8 cellular contexts compared by ENCODE assay signal in genomic region chr6:133916650-133917151, GRCh38. TPM values are rescaled to one million over a fixed set of nuclear protein-coding genes. Genes with fewer than 3 reads are reported as not detected.
DNase-seq lines count a peak whose midpoint lies in the region; ATAC-seq and TF ChIP-seq lines count a peak whose summit lies in the region.

No MANE protein-coding gene starts in this region.

- no peaks in the 10 kb centered on the region for H3K4me1 ChIP-seq in DND-41 (ENCODE audit: insufficient read depth, low read length)
- peaks cover 9% of the 10 kb centered on the region; the same call in 1 of the 2 replicates for H3K4me1 ChIP-seq in GM23248 (ENCODE audit: insufficient read depth)
- H3K4me1 ChIP-seq in suprapubic skin = no peaks in the 10 kb centered on the region

- H3K4me3 ChIP-seq in DND-41 (ENCODE audit: low read depth in 1 of 2, low read length in 2 of 2) (no peak overlapping the region), GM23248 (no peak overlapping the region), fibroblast of villous mesenchyme (ENCODE audit: low read depth, low read length) (no peak overlapping the region), suprapubic skin (no peak overlapping the region)

- TF ChIP-seq EP300 in suprapubic skin (IDR thresholded peaks at IDR 0.05) = no peak

- 17 to 22% methylated on average over 8 of the region's 8 CpGs for WGBS in GM23248 (ENCODE audit: low coverage in 1 of 2, low lambda C conversion rate in 2 of 2, missing lambda C conversion rate in 2 of 2), 2 experiments
- WGBS in suprapubic skin = 15% methylated on average over 8 of the region's 8 CpGs

- H3K4me2 ChIP-seq in DND-41 (ENCODE audit: insufficient read depth, low read length) (no peak overlapping the region), GM23248 (ENCODE audit: unreplicated experiment) (peak overlapping the region; percentile 43)

- H4K20me1 ChIP-seq in DND-41 (ENCODE audit: insufficient read depth, low read length) (no peaks in the 10 kb centered on the region), GM23248 (ENCODE audit: insufficient read depth) (no peaks in the 10 kb centered on the region)

- TF ChIP-seq CTCF in DND-41 (IDR thresholded peaks at IDR 0.05; ENCODE audit: borderline replicate concordance, extremely low read depth, low read length, poor library complexity, severe bottlenecking) (peak; percentile 91), LNCAP (IDR thresholded peaks at IDR 0.05) (peak; percentile 94), fibroblast of villous mesenchyme (IDR thresholded peaks at IDR 0.05; ENCODE audit: insufficient read depth, low read depth, low read length) (peak; percentile 92), suprapubic skin (IDR thresholded peaks at IDR 0.05) (peak; percentile 80 to 83)

- H3K79me2 ChIP-seq in DND-41 (ENCODE audit: insufficient read depth, low read length) = no peaks in the 10 kb centered on the region
- H3K79me2 ChIP-seq in GM23248 (ENCODE audit: insufficient read depth) = no peaks in the 10 kb centered on the region

- peaks cover 6% of the 10 kb centered on the region for H3K27me3 ChIP-seq in DND-41 (ENCODE audit: insufficient read depth, low read length, poor library complexity)
- no peaks in the 10 kb centered on the region for H3K27me3 ChIP-seq in GM23248 (replicated peaks; ENCODE audit: insufficient read depth)
- H3K27me3 ChIP-seq in suprapubic skin = no peaks in the 10 kb centered on the region

- H3K27ac ChIP-seq in DND-41 (ENCODE audit: low read length) (no peak overlapping the region), GM23248 (no peak overlapping the region), suprapubic skin (no peak overlapping the region)

- H3K9ac ChIP-seq in DND-41 (ENCODE audit: low read depth, low read length) (no peak overlapping the region), GM23248 (no peak overlapping the region)

- H3K9me2 ChIP-seq in GM23248 (ENCODE audit: insufficient read depth) = no peaks in the 10 kb centered on the region

- H3K36me3 ChIP-seq in DND-41 (ENCODE audit: insufficient read depth, low read length) = no peaks in the 10 kb centered on the region
- H3K36me3 ChIP-seq in GM23248 (ENCODE audit: low read depth) = no peaks in the 10 kb centered on the region
- no peaks in the 10 kb centered on the region for H3K36me3 ChIP-seq in suprapubic skin

- no peaks in the 10 kb centered on the region for H3F3A ChIP-seq in GM23248 (ENCODE audit: insufficient read depth)

- H2AFZ ChIP-seq in DND-41 (ENCODE audit: low read depth, low read length) = no peak overlapping the region
- peak overlapping the region; percentile 79 for H2AFZ ChIP-seq in GM23248

- H3K9me3 ChIP-seq in DND-41 (ENCODE audit: insufficient read depth, low read length, severe bottlenecking) (no peaks in the 10 kb centered on the region), GM23248 (ENCODE audit: low read depth) (peaks cover 7% of the 10 kb centered on the region), suprapubic skin (no peaks in the 10 kb centered on the region)

- TF ChIP-seq POLR2A in suprapubic skin (IDR thresholded peaks at IDR 0.05) = no peak

- peak; percentile 63 for DNase-seq in DND-41
- peak; percentile 85 for DNase-seq in GM23248
- DNase-seq in RPMI7951 (ENCODE audit: low read depth) = peak; percentile 76
- peak; percentile 41 for DNase-seq in activated T-helper 1 cell treated with Interleukin-2 at 50 U/mL for 16 hours (ENCODE audit: low read depth)
- peak; percentile 89 for DNase-seq in fibroblast of villous mesenchyme (ENCODE audit: low read depth)
- peak; percentile 63 for DNase-seq in non-pigmented ciliary epithelial cell (ENCODE audit: low read depth)
- DNase-seq in suprapubic skin (ENCODE audit: low spot score in 2 of 2) = peak; percentile 89 to 93

- peak; percentile 67 for ATAC-seq in DND-41 (ENCODE audit: insufficient read depth, low read depth)

- in situ Hi-C loops in GM23248 (cut with MboI) = loop anchor here (25.0 kb wide), 3 partner anchors 729 to 1104 kb away; partner anchors contain the start of gene RPS12

RNA-seq across cellular contexts. Expression of gene TCF21, which starts 27.8 kb away (rescaled TPM):
- 2.4 and 4.1 TPM in 2 replicates for total RNA-seq in GM23248 (2014; rRNA removed; shearing (Covaris generic))
- 3.8 and 4.0 TPM in 2 replicates for polyA plus RNA-seq in GM23248 (2016; fragmentation: Nextera tagmentation; extraction: Ambion mirVana)
- total RNA-seq in RPMI7951 (2014; rRNA removed; shearing (Covaris generic)) = not detected in 2 replicates
- under 0.01 and 1.3 TPM in 2 replicates for total RNA-seq in fibroblast of villous mesenchyme
- total RNA-seq in suprapubic skin = not detected

RNA-seq across cellular contexts. Expression of gene TBPL1, which starts 36.3 kb away (rescaled TPM):
- 40.5 and 42.7 TPM in 2 replicates for total RNA-seq in GM23248 (2014; rRNA removed; shearing (Covaris generic))
- polyA plus RNA-seq in GM23248 (2016; fragmentation: Nextera tagmentation; extraction: Ambion mirVana) = 46.0 and 53.5 TPM in 2 replicates
- total RNA-seq in RPMI7951 (2014; rRNA removed; shearing (Covaris generic)) = 39.5 and 54.7 TPM in 2 replicates
- 6.4 and 18.6 TPM in 2 replicates for total RNA-seq in fibroblast of villous mesenchyme
- 10 to 100 TPM; 10.2 to 15.3 (median 13.7) TPM for total RNA-seq in suprapubic skin

Comparison
In these comparisons a context has a peak if more than half of its experiments do, and no peak if none do; other contexts are left out.
1. DNase-seq: peak in every context shown above with its lines; median percentile 91 in suprapubic skin; 89 in fibroblast of villous mesenchyme; 85 in GM23248; 76 in RPMI7951; 63 in DND-41; 63 in non-pigmented ciliary epithelial cell; 41 in activated T-helper 1 cell treated with Interleukin-2 at 50 U/mL for 16 hours.